In genomic region chr12:56079729-56080555, GRCh38 we compare ENCODE assay signal across 8 cellular contexts. TPM values are rescaled to one million over a fixed set of nuclear protein-coding genes. Genes with fewer than 3 reads are reported as not detected.
DNase-seq lines count a peak whose midpoint lies in the region; ATAC-seq and TF ChIP-seq lines count a peak whose summit lies in the region.

Gene ERBB3, plus strand, starts transcription at chr12:56080165. Its CDS starts 136 bp downstream, at chr12:56080301.

- H3K27ac ChIP-seq in Karpas-422 (ENCODE audit: low read length) (no peak within 1 kb of the TSS), adrenal gland (peak within 1 kb of the TSS in 3 of 5 donors; percentile 70 to 81 (median 80)), left ventricle myocardium inferior (replicated peaks) (peak within 1 kb of the TSS; percentile 69), upper lobe of right lung (peak within 1 kb of the TSS; percentile 74)

- H3K4me3 ChIP-seq in Karpas-422 (ENCODE audit: low read length) (peak within 1 kb of the TSS; percentile 68), adrenal gland (peak within 1 kb of the TSS in 3 of 4 donors; percentile 4 to 53 (median 43)), left ventricle myocardium inferior (peak within 1 kb of the TSS; percentile 70), upper lobe of right lung (peak within 1 kb of the TSS; percentile 59)

- H3K9me2 ChIP-seq in Karpas-422 (replicated peaks; ENCODE audit: insufficient read depth, low read length), result no peaks in the 10 kb centered on the region

- WGBS in adrenal gland, 4 donors, result 0 to 1% (median 1%) methylated on average over 29 to 59 of the region's 59 CpGs

- no peaks in the 10 kb centered on the region for H3K27me3 ChIP-seq in Karpas-422 (ENCODE audit: low read length)
- H3K27me3 ChIP-seq in adrenal gland, result no peaks in the 10 kb centered on the region
- H3K27me3 ChIP-seq in left ventricle myocardium inferior (ENCODE audit: low read depth), result peaks cover 17% of the 10 kb centered on the region
- peaks cover 12% of the 10 kb centered on the region for H3K27me3 ChIP-seq in upper lobe of right lung

- no peaks in the 10 kb centered on the region for H4K20me1 ChIP-seq in Karpas-422 (ENCODE audit: insufficient read depth, low read depth, low read length)

- H3K9me3 ChIP-seq in Karpas-422 (ENCODE audit: low read length) (no peaks in the 10 kb centered on the region), adrenal gland (replicated peaks in 1 of 3) (no peaks in the 10 kb centered on the region), left ventricle myocardium inferior (replicated peaks) (no peaks in the 10 kb centered on the region), upper lobe of right lung (no peaks in the 10 kb centered on the region)

- peak within 1 kb of the TSS; percentile 77 for H3K4me2 ChIP-seq in Karpas-422 (ENCODE audit: low read depth, low read length, poor library complexity, severe bottlenecking)

- H3K36me3 ChIP-seq in Karpas-422 (ENCODE audit: insufficient read depth, low read length) (no peaks in the 10 kb centered on the region), adrenal gland (replicated peaks in 1 of 2) (no peaks in the 10 kb centered on the region), left ventricle myocardium inferior (no peaks in the 10 kb centered on the region), upper lobe of right lung (no peaks in the 10 kb centered on the region)

- peak within 1 kb of the TSS; percentile 97; the same call in 1 of the 2 replicates for H2AFZ ChIP-seq in Karpas-422 (ENCODE audit: low read length)

- no peak for TF ChIP-seq POLR2A in adrenal gland (IDR thresholded peaks at IDR 0.05)

- no peaks in the 10 kb centered on the region for H3K79me2 ChIP-seq in Karpas-422 (ENCODE audit: low read length)

- peak; percentile 90 for ATAC-seq in upper lobe of right lung

- peak in 2 of 6 experiments; percentile 23 to 40 for TF ChIP-seq CTCF in adrenal gland (IDR thresholded peaks at IDR 0.05)
- TF ChIP-seq CTCF in left ventricle myocardium inferior (IDR thresholded peaks at IDR 0.05; ENCODE audit: borderline replicate concordance), result no peak
- no peak for TF ChIP-seq CTCF in upper lobe of right lung (IDR thresholded peaks at IDR 0.05)

- peak within 1 kb of the TSS; percentile 50; the same call in 1 of the 2 replicates for H3K9ac ChIP-seq in Karpas-422 (ENCODE audit: low read length)

- intact Hi-C loops in adrenal gland (cut with DNase I) (no loop called here), left ventricle myocardium inferior (cut with micrococcal nuclease) (no loop called here), posterior cingulate gyrus (cut with DNase I) (loop anchor here (5.0 kb wide), 2 partner anchors 37 to 38 kb away; partner anchors contain the start of genes RPL41, RPS26 and ZC3H10), upper lobe of right lung (cut with DNase I) (no loop called here)

- DNase-seq in NCI-H1417 (lab: John Stamatoyannopoulos, UW), result peak; percentile 62 to 85 (median 82)
- DNase-seq in NCI-H1417 treated with DMSO at 0.1 percent for 48 hours (lab: John Stamatoyannopoulos, UW), result no peak
- peak; percentile 60 for DNase-seq in Karpas-422
- DNase-seq in SW 1271 (lab: John Stamatoyannopoulos, UW), result peak; percentile 47 to 76
- DNase-seq in adrenal gland, result peak; percentile 82 to 92 (median 88)
- DNase-seq in left ventricle myocardium inferior, result peak; percentile 57
- DNase-seq in posterior cingulate gyrus, result peak; percentile 53 to 96 (median 76)
- peak; percentile 94 for DNase-seq in upper lobe of right lung

- H3K4me1 ChIP-seq in Karpas-422 (ENCODE audit: low read length), result peaks cover 15% of the 10 kb centered on the region
- H3K4me1 ChIP-seq in adrenal gland (replicated peaks in 1 of 2), result peaks cover 7 to 11% of the 10 kb centered on the region in 2 donors
- H3K4me1 ChIP-seq in left ventricle myocardium inferior, result peaks cover 21% of the 10 kb centered on the region
- peaks cover 5% of the 10 kb centered on the region for H3K4me1 ChIP-seq in upper lobe of right lung

RNA-seq across cellular contexts. Expression of gene ERBB3, which starts in this region (rescaled TPM):
- not detected in 2 replicates for total RNA-seq in Karpas-422 (2014; rRNA removed; shearing (Covaris generic); ENCODE audit: low replicate concordance)
- 10 to 100 TPM in 1 of 8 donors, 1 to 10 TPM in 7; 1.3 to 25.7 (median 1.5) TPM for total RNA-seq in adrenal gland
- polyA plus RNA-seq in adrenal gland, result 1 to 10 TPM; 1.9 to 5.0 (median 2.6) TPM
- 2.3 TPM for total RNA-seq in left ventricle myocardium inferior
- 60.7 TPM for total RNA-seq in upper lobe of right lung

Comparison
In these comparisons a context has a peak if more than half of its experiments do, and no peak if none do; other contexts are left out.
1. Peak in DNase-seq, H3K4me3 ChIP-seq, H3K9ac ChIP-seq and H3K4me2 ChIP-seq in Karpas-422; RNA of the gene not detected or under 1 TPM.